Comparison of ENCODE assay signal across 16 cellular contexts in the genomic region with DNA sequence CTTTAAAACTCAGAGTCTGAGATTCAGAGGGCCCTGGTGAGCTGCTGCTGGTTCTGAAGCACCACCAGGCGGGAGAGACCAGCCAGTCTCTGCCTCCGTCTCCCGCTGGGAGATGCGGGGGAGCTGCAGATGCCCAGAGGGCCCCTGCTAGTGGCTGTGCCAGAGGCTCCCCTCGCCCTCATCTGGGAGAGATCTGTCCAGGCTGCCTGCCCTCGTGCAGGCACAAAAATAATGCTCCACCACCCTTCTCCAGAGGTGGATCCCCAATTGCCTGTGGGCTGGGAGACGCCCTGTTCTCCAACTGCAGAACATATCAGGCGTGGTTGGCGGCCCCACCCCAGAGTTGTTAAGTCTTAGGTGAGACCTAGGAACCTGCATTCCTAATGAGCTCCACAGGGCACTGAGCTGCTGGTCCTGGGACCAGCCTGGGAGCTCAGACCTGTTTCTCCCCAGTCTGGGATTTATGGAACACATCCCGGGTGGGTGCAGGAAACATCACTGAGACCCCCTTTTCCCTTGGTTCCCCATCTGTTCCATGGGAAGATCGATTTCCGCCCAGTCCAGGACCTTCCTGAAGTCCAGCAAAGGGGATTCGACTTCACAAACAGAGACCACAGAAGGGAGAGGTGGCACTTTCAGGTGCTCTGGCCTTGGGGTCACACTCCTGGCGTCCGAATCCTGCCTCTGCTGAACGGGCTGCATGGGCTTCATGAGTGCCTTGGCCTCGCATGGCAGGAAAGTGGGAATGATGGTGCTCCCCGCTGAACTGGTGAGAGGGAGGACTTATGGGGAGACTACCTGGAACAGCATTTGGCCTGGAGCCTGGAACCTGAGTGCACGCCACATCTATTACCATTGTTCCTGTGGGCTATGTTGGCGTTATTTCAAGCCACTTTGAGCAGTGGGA.
DNase-seq lines count a peak whose midpoint lies in the region; ATAC-seq, FAIRE-seq and TF ChIP-seq lines count a peak whose summit lies in the region.
"Had no signal": no experiment of that assay in that cellular context is flagged by ENCODE, and none has a peak within 500 bp of the region (broad histone marks: within the 10 kb centered on the region; RNA-seq: fewer than 3 reads in every experiment).

No MANE protein-coding gene starts in this region.

- no peak overlapping the region for H3K4me2 ChIP-seq in HepG2 (ENCODE audit: low read depth, low read length)
- H3K4me2 ChIP-seq: KMS-11 had no signal

- POLR2A ChIA-PET in HepG2 (lab: Yijun Ruan, JAX): no interaction called here

- no peak overlapping the region for H2AFZ ChIP-seq in HepG2 (ENCODE audit: low read length)

- CTCF ChIA-PET in HepG2 (lab: Yijun Ruan, JAX; ENCODE audit: low intra/inter-chr PET ratio, low total read pairs): no interaction called here

- no peaks in the 10 kb centered on the region for H3K36me3 ChIP-seq in HepG2 (replicated peaks in 1 of 2; ENCODE audit: control insufficient read depth in 1 of 2, insufficient read depth in 2 of 2, low read length in 2 of 2)
- H3K36me3 ChIP-seq in right lobe of liver: no peaks in the 10 kb centered on the region

- TF ChIP-seq EP300 in HepG2 (IDR thresholded peaks at IDR 0.05; ENCODE audit: low read depth in 2 of 2, low read length in 2 of 2): no peak
- TF ChIP-seq EP300 in HepG2 (CRISPR knock-in tag; IDR thresholded peaks at IDR 0.05; ENCODE audit: borderline replicate concordance): no peak

- WGBS in HepG2 (ENCODE audit: low lambda C conversion rate): 34% methylated on average over 19 of the region's 20 CpGs
- 51% methylated on average over 5 of the region's 20 CpGs for WGBS in right lobe of liver (ENCODE audit: insufficient coverage, low coverage, low lambda C conversion rate, missing lambda C conversion rate)
- WGBS in lower leg skin, 2 donors: 65 to 76% methylated on average over 15 to 20 of the region's 20 CpGs

- H3K9ac ChIP-seq in HepG2 (ENCODE audit: insufficient read depth, low read depth, low read length): no peak overlapping the region
- H3K9ac ChIP-seq: KMS-11 had no signal

- H3K27ac ChIP-seq in HepG2 (ENCODE audit: extremely low read length, insufficient read depth, low read length) (no peak overlapping the region), right lobe of liver (no peak overlapping the region)
- H3K27ac ChIP-seq: C4-2B, KMS-11 had no signal

- intact Hi-C loops in HepG2 (cut with micrococcal nuclease; ENCODE audit: unreplicated experiment) (no loop called here), right lobe of liver (cut with DNase I) (no loop called here), lower leg skin (cut with DNase I; ENCODE audit: low total_unique reads) (no loop called here), sciatic nerve (cut with DNase I) (no loop called here)

- DNase-seq in HepG2 (ENCODE audit: low spot score) (no peak), right lobe of liver (no peak), lower leg skin (ENCODE audit: low spot score in 2 of 2) (peak; percentile 40 to 86), sciatic nerve (ENCODE audit: low spot score) (peak; percentile 19)
- DNase-seq: CD4-positive, alpha-beta memory T cell; COR-L47; DMS53; GF-D8 had no signal

- H3K27me3 ChIP-seq in HepG2 (ENCODE audit: control insufficient read depth in 1 of 2, insufficient read depth in 2 of 2, low read length in 2 of 2) (peaks cover 11 to 49% of the 10 kb centered on the region in 2 experiments; a peak in 4 of 5 replicates), right lobe of liver (no peaks in the 10 kb centered on the region)

- TF ChIP-seq CTCF in HepG2 (CRISPR knock-in tag; IDR thresholded peaks at IDR 0.05): no peak
- TF ChIP-seq CTCF in right lobe of liver (IDR thresholded peaks at IDR 0.05): no peak
- TF ChIP-seq CTCF in lower leg skin (IDR thresholded peaks at IDR 0.05): no peak

- no peak for FAIRE-seq in HepG2 (lab: Jason Lieb, UNC)
- FAIRE-seq: D721Med, H54 had no signal

- no peak for TF ChIP-seq RAD21 in HepG2 (CRISPR knock-in tag; IDR thresholded peaks at IDR 0.05)

- H3K9me3 ChIP-seq in HepG2 (ENCODE audit: low read length): no peaks in the 10 kb centered on the region
- H3K9me3 ChIP-seq in right lobe of liver: no peaks in the 10 kb centered on the region

- in situ Hi-C loops in HepG2 (cut with HindIII; ENCODE audit: extremely low pct_ligation_motif_present, low pct_unique_long_range_greater_than_20kb): no loop called here

- H3K79me2 ChIP-seq in HepG2 (ENCODE audit: insufficient read depth, low read length): no peaks in the 10 kb centered on the region

- H3K4me3 ChIP-seq in HepG2 (replicated peaks in 1 of 3; ENCODE audit: insufficient read depth in 1 of 3, low read depth in 2 of 3, low read length in 3 of 3) (no peak overlapping the region), right lobe of liver (no peak overlapping the region), lower leg skin (ENCODE audit: low read depth, poor library complexity, severe bottlenecking) (no peak overlapping the region)

- TF ChIP-seq POLR2A in HepG2 (IDR thresholded peaks at IDR 0.05; ENCODE audit: insufficient read depth in 1 of 2, low read depth in 2 of 2, low read length in 2 of 2) (no peak), right lobe of liver (IDR thresholded peaks at IDR 0.05) (no peak), lower leg skin (IDR thresholded peaks at IDR 0.05) (no peak)

- no peaks in the 10 kb centered on the region for H4K20me1 ChIP-seq in HepG2 (ENCODE audit: insufficient read depth, low read length)

- ATAC-seq in HepG2: no peak
- ATAC-seq in right lobe of liver: no peak
- no peak for ATAC-seq in sciatic nerve
- ATAC-seq in HG03571 (IDR thresholded peaks at IDR 0.05; ENCODE audit: unreplicated experiment): no peak
- ATAC-seq in HG03159 (IDR thresholded peaks at IDR 0.05; ENCODE audit: unreplicated experiment): no peak
- no peak for ATAC-seq in GM19395 (IDR thresholded peaks at IDR 0.05; ENCODE audit: unreplicated experiment)
- ATAC-seq: HCT116 had no signal

- peaks cover 33% of the 10 kb centered on the region for H3K4me1 ChIP-seq in HepG2 (ENCODE audit: insufficient read depth, low read length)
- no peaks in the 10 kb centered on the region for H3K4me1 ChIP-seq in right lobe of liver

- no TSS peak for BruUV-seq in HepG2 (replicated peaks; lab: Mats Ljungman, UMichigan)

TF ChIP-seq in HepG2, 621 proteins besides CTCF, POLR2A, EP300 and RAD21:
- TF ChIP-seq ZNF251 (CRISPR knock-in tag; IDR thresholded peaks at IDR 0.05) (no peak), ZNF263 (CRISPR knock-in tag; IDR thresholded peaks at IDR 0.05) (peak; percentile 80), ZSCAN20 (CRISPR knock-in tag; IDR thresholded peaks at IDR 0.05; ENCODE audit: borderline replicate concordance) (no peak)

Comparison
In these comparisons a context has a peak if more than half of its experiments do, and no peak if none do; other contexts are left out.
1. DNase-seq: peak in lower leg skin (2 of 2) and sciatic nerve (single experiment); none in HepG2 (single experiment) and right lobe of liver (0 of 3).